Comparison of ENCODE assay signal across 26 cellular contexts in the genomic region with DNA sequence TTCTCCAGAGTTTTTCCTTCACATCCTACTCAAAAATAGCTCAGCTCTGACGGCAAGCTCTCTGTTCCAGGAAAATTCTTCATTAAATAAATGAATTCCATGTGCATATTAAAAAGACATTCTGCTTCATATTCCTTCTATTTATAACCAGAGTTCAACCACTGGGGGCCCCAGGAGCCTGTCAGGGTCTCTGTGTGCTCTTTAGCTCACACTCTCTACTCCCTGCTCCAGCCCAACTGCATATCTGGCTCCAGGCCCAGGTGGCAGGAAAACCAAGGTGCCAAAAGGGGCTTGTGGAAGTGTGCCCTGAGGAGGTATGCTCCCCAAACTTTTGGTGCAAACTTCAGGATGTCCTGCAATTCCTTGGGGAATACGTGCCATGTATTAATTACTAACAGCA.
"Had no signal": no experiment of that assay in that cellular context is flagged by ENCODE, and none has a peak within 500 bp of the region (broad histone marks: within the 10 kb centered on the region; RNA-seq: fewer than 3 reads in every experiment).

No MANE protein-coding gene starts in this region.

- H3K9me3 ChIP-seq: Peyer's patch had no signal

- H3K4me2 ChIP-seq: KMS-11 had no signal

- ATAC-seq: activated CD8-positive, alpha-beta T cell treated with anti-CD3 and anti-CD28 coated beads for 36 hours; activated naive CD4-positive, alpha-beta T cell treated with anti-CD3 and anti-CD28 coated beads, Interleukin-2, amount 50 U/mL, for 72 hours; activated T-cell treated with anti-CD3 and anti-CD28 coated beads, Interleukin-2, amount 50 U/mL, for 72 hours; activated T-helper 17 cell treated with anti-CD3 and anti-CD28 coated beads, Interleukin-2, amount 50 U/mL, for 72 hours; PC-3 had no signal

- DNase-seq: activated CD4-positive, alpha-beta T cell treated with anti-CD3 and anti-CD28 coated beads, Interleukin-2, amount 10 ng/mL, durations not matched to agents 24 days and 14 days; activated CD4-positive, alpha-beta T cell treated with anti-CD3 and anti-CD28 coated beads, Interleukin-2, amount 50 U/mL, for 4 hours; activated CD8-positive, alpha-beta T cell treated with anti-CD3 and anti-CD28 coated beads for 36 hours; activated effector memory CD4-positive, alpha-beta T cell treated with anti-CD3 and anti-CD28 coated beads, Interleukin-2, amount 50 U/mL, for 16 hours; activated naive CD4-positive, alpha-beta T cell treated with Interleukin-2 at 50 U/mL for 16 hours; activated T-cell treated with anti-CD3 and anti-CD28 coated beads, Interleukin-2, amount 50 U/mL, for 1 hour; activated T-cell treated with anti-CD3 and anti-CD28 coated beads, Interleukin-2, amount 50 U/mL, for 72 hours; anterior cingulate cortex; brain microvascular endothelial cell; NCI-H1105; NCI-H1417 treated with DMSO at 0.1 percent for 48 hours; NCI-H187 treated with DMSO at 0.1 percent for 48 hours; NCI-H2081; NCI-H2171 treated with DMSO at 0.1 percent for 48 hours; NCI-H2227 treated with DMSO at 0.1 percent for 48 hours; NCI-H446; NCI-H510A treated with DMSO at 0.1 percent for 48 hours; NCI-H526 treated with DMSO at 0.1 percent for 48 hours; NCI-H82; NK-92 treated with Interleukin-12 subunit alpha and Interleukin-12 subunit beta, amount 100 ng/mL, for 24 hours; PC-3; Peyer's patch; RPMI8226 had no signal

- H3K4me3 ChIP-seq: Peyer's patch had no signal

- H3K9ac ChIP-seq: KMS-11 had no signal

- H3K4me1 ChIP-seq: Peyer's patch had no signal

- H3K27ac ChIP-seq: brain microvascular endothelial cell, KMS-11, Peyer's patch had no signal

- H3K27me3 ChIP-seq: brain microvascular endothelial cell, Peyer's patch had no signal

- H3K36me3 ChIP-seq: brain microvascular endothelial cell, Peyer's patch had no signal
